Comparison of ENCODE assay signal across 10 cellular contexts in the genomic region with DNA sequence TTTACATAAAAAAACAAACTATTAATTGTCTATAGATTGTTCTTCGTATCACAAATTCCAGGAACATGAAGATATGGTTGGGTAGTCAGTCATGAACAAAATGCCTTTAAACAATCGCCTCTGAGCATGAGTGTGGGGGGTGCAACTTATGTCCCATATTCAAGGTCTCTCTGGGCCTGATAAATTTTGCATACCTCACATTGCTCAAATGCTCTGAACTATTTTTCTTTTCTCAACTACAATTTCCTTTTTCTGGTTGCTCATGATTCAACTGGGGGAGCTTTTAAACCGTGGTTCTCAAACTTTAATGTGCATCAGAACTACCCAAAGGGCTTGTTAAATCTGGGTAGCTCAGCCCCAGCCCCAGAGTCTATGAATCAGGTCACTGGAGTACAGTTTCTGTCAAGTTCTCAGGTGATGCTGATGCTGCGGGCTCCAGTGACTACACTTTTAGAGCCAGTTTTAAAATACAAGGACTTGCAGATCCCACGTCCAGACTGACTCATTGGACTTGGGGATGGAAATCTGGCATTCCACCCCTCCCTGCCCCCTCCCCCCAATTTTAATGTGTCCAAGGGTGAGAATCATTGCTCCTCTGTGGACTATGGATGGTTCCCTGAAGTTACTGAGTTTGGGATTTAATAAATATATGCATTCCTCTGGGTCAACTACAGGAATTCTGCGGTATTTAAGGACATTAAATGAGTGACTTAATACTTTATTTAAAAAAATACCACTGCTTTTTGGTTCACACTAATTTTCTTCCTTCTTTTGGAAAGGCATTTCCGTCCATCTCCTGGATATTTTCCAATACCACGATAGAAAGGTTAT. TPM values are rescaled to one million over a fixed set of nuclear protein-coding genes. Genes with fewer than 3 reads are reported as not detected.
DNase-seq lines count a peak whose midpoint lies in the region; ATAC-seq, FAIRE-seq and TF ChIP-seq lines count a peak whose summit lies in the region.
"Had no signal": no experiment of that assay in that cellular context is flagged by ENCODE, and none has a peak within 500 bp of the region (broad histone marks: within the 10 kb centered on the region; RNA-seq: fewer than 3 reads in every experiment).

No MANE protein-coding gene starts in this region.

- H3K4me3 ChIP-seq in GM12878 (no peak overlapping the region), lower lobe of right lung (peak overlapping the region; percentile 75), upper lobe of left lung (peak overlapping the region in 3 of 4 donors; percentile 50 to 73 (median 63))

- no peak for TF ChIP-seq RAD21 in GM12878 (IDR thresholded peaks at IDR 0.05; ENCODE audit: insufficient read depth, low read depth, low read length)

- intact Hi-C loops in activated naive CD4-positive, alpha-beta T cell treated with anti-CD3 and anti-CD28 coated beads for 36 hours (cut with micrococcal nuclease) = no loop called here
- intact Hi-C loops in GM12878 (cut with micrococcal nuclease; ENCODE audit: unreplicated experiment) = loop anchor here (1.0 to 5.0 kb wide), 2 partner anchors 95 to 103 kb away; no protein-coding TSS in a partner anchor
- intact Hi-C loops in lower lobe of right lung (cut with DNase I) = no loop called here

- peak; percentile 33 for DNase-seq in activated naive CD4-positive, alpha-beta T cell treated with anti-CD3 and anti-CD28 coated beads for 36 hours
- no peak for DNase-seq in activated naive CD4-positive, alpha-beta T cell (lab: John Stamatoyannopoulos, UW)
- DNase-seq in GM12878 (ENCODE audit: low read depth, low spot score) = no peak
- DNase-seq in lower lobe of right lung = no peak
- no peak for DNase-seq in upper lobe of left lung
- DNase-seq in left lobe of liver (ENCODE audit: low spot score) = no peak
- DNase-seq in OCI-M1 (lab: John Stamatoyannopoulos, UW) = no peak
- no peak for DNase-seq in COR-L47 (lab: John Stamatoyannopoulos, UW)
- DNase-seq: GF-D8, NCI-H524 treated with DMSO at 0.1 percent for 48 hours had no signal

- BruUV-seq in GM12878 (replicated peaks; lab: Mats Ljungman, UMichigan) = no TSS peak

- no peaks in the 10 kb centered on the region for H3K9me3 Mint-ChIP-seq in activated naive CD4-positive, alpha-beta T cell treated with anti-CD3 and anti-CD28 coated beads for 36 hours

- peaks cover 2% of the 10 kb centered on the region for H3K36me3 Mint-ChIP-seq in activated naive CD4-positive, alpha-beta T cell treated with anti-CD3 and anti-CD28 coated beads for 36 hours (ENCODE audit: low read depth)

- no peak for TF ChIP-seq EP300 in GM12878 (IDR thresholded peaks at IDR 0.05; ENCODE audit: borderline replicate concordance in 1 of 2, control insufficient read depth in 1 of 2, low read depth in 2 of 2, low read length in 2 of 2)
- no peak for TF ChIP-seq EP300 in upper lobe of left lung (IDR thresholded peaks at IDR 0.05)

- CTCF ChIA-PET in activated naive CD4-positive, alpha-beta T cell treated with anti-CD3 and anti-CD28 coated beads for 36 hours (lab: Charles Lee) = interaction anchor here (0.8 to 1.2 kb wide), 2 partner anchors 35 to 99 kb away, joined by 3 to 5 read pairs; no protein-coding TSS in a partner anchor
- CTCF ChIA-PET in GM12878 (lab: Yijun Ruan, JAX) = interaction anchor here (0.8 to 1.6 kb wide), 2 partner anchors 88 to 92 kb away, joined by 3 to 5 read pairs; no protein-coding TSS in a partner anchor

- SMC1A ChIA-PET in GM12878 (lab: Charles Lee; ENCODE audit: uncharacterized antibody, unreplicated experiment) = interaction anchor here (0.7 to 5.1 kb wide), 6 partner anchors 22 to 101 kb away, joined by 3 to 36 read pairs (median 4); a partner anchor contains a TSS

- RAD21 ChIA-PET in GM12878 (lab: Charles Lee; ENCODE audit: unreplicated experiment) = interaction anchor here (0.7 to 1.1 kb wide), 4 partner anchors 9 to 49 kb away, joined by 3 to 4 read pairs (median 3); no protein-coding TSS in a partner anchor

- H3K27me3 ChIP-seq in GM12878 (replicated peaks in 1 of 2; ENCODE audit: control insufficient read depth in 2 of 2, insufficient read depth in 2 of 2, low read length in 1 of 2) (no peaks in the 10 kb centered on the region), lower lobe of right lung (ENCODE audit: low read depth) (no peaks in the 10 kb centered on the region), upper lobe of left lung (no peaks in the 10 kb centered on the region)

- TF ChIP-seq POLR2A in GM12878 (IDR thresholded peaks at IDR 0.05; ENCODE audit: low read depth, low read length) (no peak), upper lobe of left lung (IDR thresholded peaks at IDR 0.05) (no peak)

- H3K4me1 ChIP-seq in GM12878 (ENCODE audit: control insufficient read depth, insufficient read depth, low read length) (peaks cover 34% of the 10 kb centered on the region), lower lobe of right lung (peaks cover 50% of the 10 kb centered on the region), upper lobe of left lung (peaks cover 38 to 51% (median 40%) of the 10 kb centered on the region in 4 donors)

- H3K9me3 ChIP-seq in GM12878 (replicated peaks; ENCODE audit: control insufficient read depth, insufficient read depth, low read length) (no peaks in the 10 kb centered on the region), lower lobe of right lung (no peaks in the 10 kb centered on the region), upper lobe of left lung (no peaks in the 10 kb centered on the region)

- no peak overlapping the region for H3K9ac ChIP-seq in GM12878 (ENCODE audit: control insufficient read depth, insufficient read depth, low read length)

- H3K27ac ChIP-seq in GM12878 (ENCODE audit: control insufficient read depth, insufficient read depth) = no peak overlapping the region
- peak overlapping the region; percentile 100 for H3K27ac ChIP-seq in lower lobe of right lung
- H3K27ac ChIP-seq in upper lobe of left lung = peak overlapping the region; percentile 94 to 97 (median 96)

- H3K27me3 Mint-ChIP-seq in activated naive CD4-positive, alpha-beta T cell treated with anti-CD3 and anti-CD28 coated beads for 36 hours (ENCODE audit: low read depth) = no peaks in the 10 kb centered on the region

- H3K4me1 Mint-ChIP-seq in activated naive CD4-positive, alpha-beta T cell treated with anti-CD3 and anti-CD28 coated beads for 36 hours (ENCODE audit: low read depth) = peaks cover 37% of the 10 kb centered on the region

- H2AFZ ChIP-seq in GM12878 (ENCODE audit: control insufficient read depth, low read depth, low read length) = no peak overlapping the region

- peak overlapping the region; percentile 27 for H3K4me3 Mint-ChIP-seq in activated naive CD4-positive, alpha-beta T cell treated with anti-CD3 and anti-CD28 coated beads for 36 hours

- ATAC-seq in GM12878 = no peak
- ATAC-seq in lower lobe of right lung = no peak
- ATAC-seq in upper lobe of left lung (ENCODE audit: low FRiP score in 2 of 2) = no peak
- no peak for ATAC-seq in left lobe of liver

- POLR2A ChIA-PET in GM12878 (lab: Charles Lee) = interaction anchor here (0.7 to 4.0 kb wide), 2 partner anchors 63 to 100 kb away, joined by 3 to 20 read pairs; no protein-coding TSS in a partner anchor

- peak overlapping the region; percentile 86; the same call in 1 of the 2 replicates for H3K4me2 ChIP-seq in GM12878 (ENCODE audit: control insufficient read depth, insufficient read depth)

- peaks cover 30% of the 10 kb centered on the region for H3K79me2 ChIP-seq in GM12878 (ENCODE audit: control insufficient read depth, insufficient read depth, low read length)

- TF ChIP-seq CTCF in GM12878 (IDR thresholded peaks at IDR 0.05 in 2 of 3, conservative IDR thresholded peaks at IDR 0.05 in 1 of 3; ENCODE audit: control insufficient read depth in 2 of 3, extremely low read depth in 1 of 3, insufficient read depth in 1 of 3, low read depth in 3 of 3, low read length in 3 of 3) (no peak), lower lobe of right lung (IDR thresholded peaks at IDR 0.05) (no peak), upper lobe of left lung (IDR thresholded peaks at IDR 0.05) (no peak)

- WGBS in GM12878 (ENCODE audit: insufficient coverage, insufficient replicate concordance, low lambda C conversion rate, missing lambda C conversion rate) = 74% methylated on average over 8 of the region's 8 CpGs
- 61 to 64% methylated on average over 8 of the region's 8 CpGs for WGBS in upper lobe of left lung, 2 donors

- no peak overlapping the region for H3K27ac Mint-ChIP-seq in activated naive CD4-positive, alpha-beta T cell treated with anti-CD3 and anti-CD28 coated beads for 36 hours

- H3K36me3 ChIP-seq in GM12878 (ENCODE audit: control insufficient read depth in 2 of 2, insufficient read depth in 2 of 2, low read length in 1 of 2) = no peaks in the 10 kb centered on the region
- no peaks in the 10 kb centered on the region for H3K36me3 ChIP-seq in lower lobe of right lung
- H3K36me3 ChIP-seq in upper lobe of left lung = no peaks in the 10 kb centered on the region

- in situ Hi-C loops in GM12878 (cut with MboI) = no loop called here

- no peak for FAIRE-seq in GM12878 (lab: Jason Lieb, UNC)

- H4K20me1 ChIP-seq in GM12878 (ENCODE audit: control insufficient read depth, insufficient read depth) = no peaks in the 10 kb centered on the region

TF ChIP-seq in GM12878, 131 proteins besides CTCF, POLR2A, EP300 and RAD21 (continues in another document):
- TF ChIP-seq NRF1 (conservative IDR thresholded peaks at IDR 0.05; ENCODE audit: low read depth, low read length) (no peak), SIX5 (IDR thresholded peaks at IDR 0.05; ENCODE audit: low read depth, low read length, severe bottlenecking) (no peak), TARDBP (IDR thresholded peaks at IDR 0.05; ENCODE audit: borderline replicate concordance) (no peak)

RNA-seq across cellular contexts. Expression of a gene that starts 1.5 kb away (rescaled TPM):
- total RNA-seq in activated naive CD4-positive, alpha-beta T cell treated with anti-CD3 and anti-CD28 coated beads for 36 hours = 10 to 100 TPM; 18.8 to 19.9 TPM
- total RNA-seq in GM12878 (2013; cell fraction: nucleolus; rRNA removed) = 64.3 and 66.5 TPM in 2 replicates
- total RNA-seq in GM12878 (2014; rRNA removed) (45.5 and 53.7 TPM in 2 replicates), GM12878 (2014; rRNA removed; fragmentation: Illumina TruSeq; extraction: Trizol) (61.6 and 62.5 TPM in 2 replicates), GM12878 (2021) (45.1 and 47.0 TPM in 2 replicates), lower lobe of right lung (50.4 TPM), upper lobe of left lung (100 to 1,000 TPM in 1 of 6 donors, 10 to 100 TPM in 5; 37.6 to 142 (median 44.2) TPM), left lobe of liver (3.2 TPM)
- 5.9 TPM for polyA plus RNA-seq in GM12878 (2011; ENCODE audit: low read depth)
- polyA plus RNA-seq in GM12878 (2011; rRNA removed) (37.9 and 53.3 TPM in 2 replicates), GM12878 (2014; fragmentation: Illumina TruSeq; extraction: Trizol) (73.5 and 106 TPM in 2 replicates), GM12878 (2014; fragmentation: Nextera tagmentation; extraction: Ambion mirVana) (10 to 100 TPM; 10.0 to 10.5 TPM), GM12878 (2014; rRNA removed) (21.4 and 28.4 TPM in 2 replicates), GM12878 (2016; fragmentation: Nextera tagmentation; extraction: Ambion mirVana) (10 to 100 TPM; 41.8 to 49.5 TPM)
- polyA plus RNA-seq in GM12878 (2011; cell fraction: cytosol; rRNA removed) = 22.0 and 24.7 TPM in 2 replicates
- 33.9 and 42.6 TPM in 2 replicates for polyA plus RNA-seq in GM12878 (2011; cell fraction: nucleus; rRNA removed)
- 10.0 and 20.6 TPM in 2 replicates for polyA plus RNA-seq in GM12878 (2012)
- polyA minus RNA-seq in GM12878 (2011; rRNA and poly(A)+ RNA removed) = 106 and 134 TPM in 2 replicates
- 32.6 and 40.4 TPM in 2 replicates for polyA minus RNA-seq in GM12878 (2011; cell fraction: cytosol; rRNA and poly(A)+ RNA removed)
- polyA minus RNA-seq in GM12878 (2011; cell fraction: nucleus; rRNA and poly(A)+ RNA removed) = 36.8 and 50.2 TPM in 2 replicates
